ENCODE assay signal across 9 cellular contexts in the genomic region with DNA sequence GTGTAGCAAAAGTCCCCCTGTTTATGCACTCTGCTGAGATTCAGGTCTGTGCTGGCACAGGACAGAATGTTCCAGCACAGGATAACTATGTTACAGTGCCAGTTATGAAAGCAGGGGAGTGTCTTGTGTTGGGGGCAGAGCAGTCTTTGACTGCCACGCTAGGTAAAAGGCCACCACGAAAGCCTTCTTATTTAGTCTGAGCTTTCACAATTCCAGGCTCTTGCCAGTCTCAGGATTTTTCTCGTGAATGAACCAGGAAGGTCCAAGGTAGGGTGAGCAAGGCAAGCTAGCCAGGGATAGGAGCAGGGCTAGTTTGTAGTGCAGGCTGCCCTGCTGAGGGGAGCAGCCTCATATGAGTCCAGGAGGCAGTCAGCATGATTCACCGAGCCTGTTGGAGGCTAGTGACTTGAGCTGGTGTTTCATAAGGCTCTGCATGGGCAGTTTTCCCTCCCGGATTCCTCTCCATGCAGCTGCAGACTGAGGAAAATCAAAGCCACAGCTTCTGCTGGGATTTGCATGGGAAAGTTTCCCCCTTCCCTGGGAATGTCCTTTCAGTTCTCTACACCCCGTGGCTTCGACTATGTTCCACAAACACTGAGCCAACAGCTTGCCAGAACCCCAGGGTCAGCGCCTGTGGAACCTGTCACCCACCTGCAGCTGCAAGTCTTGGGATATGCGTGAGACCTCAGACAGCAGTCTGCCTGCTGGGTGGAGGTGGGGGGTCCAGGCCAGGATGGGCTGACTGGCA.
DNase-seq lines count a peak whose midpoint lies in the region; ATAC-seq, FAIRE-seq and TF ChIP-seq lines count a peak whose summit lies in the region.
"Had no signal": no experiment of that assay in that cellular context is flagged by ENCODE, and none has a peak within 500 bp of the region (broad histone marks: within the 10 kb centered on the region; RNA-seq: fewer than 3 reads in every experiment).

No MANE protein-coding gene starts in this region.

- H3K9me3 Mint-ChIP-seq in nephron = no peaks in the 10 kb centered on the region

- TF ChIP-seq EP300 in A549 (IDR thresholded peaks at IDR 0.05) = no peak

- no peak overlapping the region for H3K9ac ChIP-seq in fibroblast of lung (ENCODE audit: insufficient read depth, low read length)

- H3K4me3 Mint-ChIP-seq in nephron = no peak overlapping the region
- H3K4me3 Mint-ChIP-seq: B cell had no signal

- H3K27me3 ChIP-seq in Panc1 (ENCODE audit: control insufficient read depth, insufficient read depth, low read length) (no peaks in the 10 kb centered on the region), fibroblast of lung (ENCODE audit: control insufficient read depth, insufficient read depth, low read length) (no peaks in the 10 kb centered on the region)

- CTCF ChIA-PET in A549 (lab: Yijun Ruan, JAX) = interaction anchor here (0.9 to 2.2 kb wide), 5 partner anchors 10 to 211 kb away, joined by 3 to 7 read pairs (median 3); no protein-coding TSS in a partner anchor
- CTCF ChIA-PET in Panc1 (lab: Charles Lee) = no interaction called here

- H3K27ac Mint-ChIP-seq in nephron = peak overlapping the region in 2 of 3 experiments; percentile 39 to 48
- H3K27ac Mint-ChIP-seq: B cell had no signal

- no peaks in the 10 kb centered on the region for H3K36me3 ChIP-seq in Panc1 (ENCODE audit: control insufficient read depth, insufficient read depth, low read length)
- H3K36me3 ChIP-seq in fibroblast of lung (ENCODE audit: control insufficient read depth, insufficient read depth, low read length) = no peaks in the 10 kb centered on the region

- intact Hi-C loops in Panc1 (cut with micrococcal nuclease; ENCODE audit: unreplicated experiment) = no loop called here

- WGBS in A549 (ENCODE audit: missing lambda C conversion rate) = 40% methylated on average over 7 of the region's 9 CpGs

- DNase-seq in A549 (ENCODE audit: low read depth in 1 of 2, low spot score in 1 of 2) (peak in 1 of 2 experiments; percentile 17), Panc1 (ENCODE audit: low read depth, low spot score) (no peak), fibroblast of lung (ENCODE audit: low read depth in 2 of 2) (peak; percentile 92 to 95), NAMALWA (ENCODE audit: low spot score) (no peak), NCI-H2107 treated with DMSO at 0.1 percent for 48 hours (lab: John Stamatoyannopoulos, UW; ENCODE audit: unreplicated experiment) (no peak)

- peaks cover 31% of the 10 kb centered on the region for H3K4me1 Mint-ChIP-seq in nephron
- H3K4me1 Mint-ChIP-seq: B cell had no signal

- no peak overlapping the region for H2AFZ ChIP-seq in fibroblast of lung (ENCODE audit: low read length)

- H3K27me3 Mint-ChIP-seq in nephron (ENCODE audit: low read depth) = peaks cover 4% of the 10 kb centered on the region
- H3K27me3 Mint-ChIP-seq: B cell had no signal

- no peaks in the 10 kb centered on the region for H4K20me1 ChIP-seq in fibroblast of lung (ENCODE audit: control insufficient read depth, extremely low read depth, insufficient read depth, low read length)

- peak overlapping the region; percentile 72 to 79; a peak in 5 of 6 replicates for H3K27ac ChIP-seq in A549
- H3K27ac ChIP-seq in Panc1 (ENCODE audit: low read length) = no peak overlapping the region
- H3K27ac ChIP-seq in fibroblast of lung (ENCODE audit: insufficient read depth, low read length) = no peak overlapping the region

- no peak for TF ChIP-seq CTCF in A549 (IDR thresholded peaks at IDR 0.05)
- no peak for TF ChIP-seq CTCF in Panc1 (IDR thresholded peaks at IDR 0.05)
- no peak for TF ChIP-seq CTCF in fibroblast of lung (conservative IDR thresholded peaks at IDR 0.05 in 1 of 2, IDR thresholded peaks at IDR 0.05 in 1 of 2; ENCODE audit: low read depth in 1 of 2, low read length in 2 of 2)
- no peak for TF ChIP-seq CTCF in nephron (IDR thresholded peaks at IDR 0.05; ENCODE audit: unreplicated experiment in 3 of 3)

- in situ Hi-C loops in Panc1 (cut with HindIII; ENCODE audit: low pct_unique_long_range_greater_than_20kb, low sequenced_read_pairs) = no loop called here

- no peak for FAIRE-seq in A549 (lab: Jason Lieb, UNC)

- no TSS peak for BruUV-seq in Panc1 (replicated peaks; lab: Mats Ljungman, UMichigan)

- POLR2A ChIA-PET in A549 (lab: Yijun Ruan, JAX) = no interaction called here
- POLR2A ChIA-PET in Panc1 (lab: Charles Lee) = no interaction called here

- H3K4me2 ChIP-seq in A549 (peak overlapping the region; percentile 34; the same call in 2 of the 3 replicates), fibroblast of lung (ENCODE audit: extremely low read depth, insufficient read depth, low read length) (peak overlapping the region; percentile 20)

- H3K36me3 Mint-ChIP-seq in nephron (ENCODE audit: low read depth) = no peaks in the 10 kb centered on the region

- H3K79me2 ChIP-seq in fibroblast of lung (ENCODE audit: control insufficient read depth, insufficient read depth, low read length) = no peaks in the 10 kb centered on the region

- ATAC-seq in A549 (peak; percentile 87 to 89), Panc1 (peak; percentile 82), GM21390 (IDR thresholded peaks at IDR 0.05; ENCODE audit: unreplicated experiment) (no peak), HG03354 (IDR thresholded peaks at IDR 0.05; ENCODE audit: poor library complexity, severe bottlenecking, unreplicated experiment) (no peak)

- no peak for TF ChIP-seq RAD21 in A549 (conservative IDR thresholded peaks at IDR 0.05 in 1 of 2, IDR thresholded peaks at IDR 0.05 in 1 of 2)

- TF ChIP-seq POLR2A in A549 (IDR thresholded peaks at IDR 0.05; ENCODE audit: low read length) = no peak

- H3K4me3 ChIP-seq in A549 = no peak overlapping the region
- H3K4me3 ChIP-seq in Panc1 (ENCODE audit: low read depth in 2 of 2, low read length in 2 of 2) = no peak overlapping the region
- no peak overlapping the region for H3K4me3 ChIP-seq in fibroblast of lung (replicated peaks in 1 of 4; ENCODE audit: control extremely low read depth in 1 of 4, insufficient read depth in 1 of 4, low read depth in 3 of 4, low read length in 4 of 4)

- H3K9me3 ChIP-seq in A549 = no peaks in the 10 kb centered on the region
- no peaks in the 10 kb centered on the region for H3K9me3 ChIP-seq in Panc1 (ENCODE audit: control insufficient read depth, insufficient read depth, low read depth, low read length)
- no peaks in the 10 kb centered on the region for H3K9me3 ChIP-seq in fibroblast of lung (ENCODE audit: control insufficient read depth, insufficient read depth, low read depth, low read length)

- H3K4me1 ChIP-seq in A549 (peaks cover 22% of the 10 kb centered on the region), Panc1 (ENCODE audit: control insufficient read depth, insufficient read depth, low read length) (no peaks in the 10 kb centered on the region), fibroblast of lung (ENCODE audit: control insufficient read depth, extremely low read depth, insufficient read depth, low read length) (peaks cover 37% of the 10 kb centered on the region)

TF ChIP-seq in A549, 52 proteins besides CTCF, POLR2A, EP300 and RAD21:
- TF ChIP-seq KDM5A (IDR thresholded peaks at IDR 0.05) = no peak
- no peak for TF ChIP-seq HOXB13 (CRISPR knock-in tag; IDR thresholded peaks at IDR 0.05; ENCODE audit: low read depth)
- no peak for TF ChIP-seq ZSCAN20 (CRISPR knock-in tag; IDR thresholded peaks at IDR 0.05)
- no peak for TF ChIP-seq EHF (CRISPR knock-in tag; IDR thresholded peaks at IDR 0.05)
- TF ChIP-seq SREBF2 (IDR thresholded peaks at IDR 0.05) = no peak
- TF ChIP-seq JUN (IDR thresholded peaks at IDR 0.05) = no peak
- no peak for TF ChIP-seq POLR2AphosphoS2 (conservative IDR thresholded peaks at IDR 0.05; ENCODE audit: low read length)
- TF ChIP-seq NR3C1 (IDR thresholded peaks at IDR 0.05) = no peak
- TF ChIP-seq SMC3 (IDR thresholded peaks at IDR 0.05) = no peak
- TF ChIP-seq, protein P1, sequence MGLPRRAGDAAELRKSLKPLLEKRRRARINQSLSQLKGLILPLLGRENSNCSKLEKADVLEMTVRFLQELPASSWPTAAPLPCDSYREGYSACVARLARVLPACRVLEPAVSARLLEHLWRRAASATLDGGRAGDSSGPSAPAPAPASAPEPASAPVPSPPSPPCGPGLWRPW (IDR thresholded peaks at IDR 0.05) = no peak
- TF ChIP-seq, protein P2, sequence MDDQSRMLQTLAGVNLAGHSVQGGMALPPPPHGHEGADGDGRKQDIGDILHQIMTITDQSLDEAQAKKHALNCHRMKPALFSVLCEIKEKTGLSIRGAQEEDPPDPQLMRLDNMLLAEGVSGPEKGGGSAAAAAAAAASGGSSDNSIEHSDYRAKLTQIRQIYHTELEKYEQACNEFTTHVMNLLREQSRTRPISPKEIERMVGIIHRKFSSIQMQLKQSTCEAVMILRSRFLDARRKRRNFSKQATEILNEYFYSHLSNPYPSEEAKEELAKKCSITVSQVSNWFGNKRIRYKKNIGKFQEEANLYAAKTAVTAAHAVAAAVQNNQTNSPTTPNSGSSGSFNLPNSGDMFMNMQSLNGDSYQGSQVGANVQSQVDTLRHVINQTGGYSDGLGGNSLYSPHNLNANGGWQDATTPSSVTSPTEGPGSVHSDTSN (IDR thresholded peaks at IDR 0.05) = no peak
- no peak for TF ChIP-seq RNF2 (IDR thresholded peaks at IDR 0.05; ENCODE audit: borderline replicate concordance, low read depth)
- TF ChIP-seq NPAS2 (CRISPR knock-in tag; IDR thresholded peaks at IDR 0.05; ENCODE audit: borderline replicate concordance) = no peak
- no peak for TF ChIP-seq CEBPB (IDR thresholded peaks at IDR 0.05)
- TF ChIP-seq, protein P3, sequence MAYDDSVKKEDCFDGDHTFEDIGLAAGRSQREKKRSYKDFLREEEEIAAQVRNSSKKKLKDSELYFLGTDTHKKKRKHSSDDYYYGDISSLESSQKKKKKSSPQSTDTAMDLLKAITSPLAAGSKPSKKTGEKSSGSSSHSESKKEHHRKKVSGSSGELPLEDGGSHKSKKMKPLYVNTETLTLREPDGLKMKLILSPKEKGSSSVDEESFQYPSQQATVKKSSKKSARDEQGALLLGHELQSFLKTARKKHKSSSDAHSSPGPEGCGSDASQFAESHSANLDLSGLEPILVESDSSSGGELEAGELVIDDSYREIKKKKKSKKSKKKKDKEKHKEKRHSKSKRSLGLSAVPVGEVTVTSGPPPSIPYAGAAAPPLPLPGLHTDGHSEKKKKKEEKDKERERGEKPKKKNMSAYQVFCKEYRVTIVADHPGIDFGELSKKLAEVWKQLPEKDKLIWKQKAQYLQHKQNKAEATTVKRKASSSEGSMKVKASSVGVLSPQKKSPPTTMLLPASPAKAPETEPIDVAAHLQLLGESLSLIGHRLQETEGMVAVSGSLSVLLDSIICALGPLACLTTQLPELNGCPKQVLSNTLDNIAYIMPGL (CRISPR knock-in tag; IDR thresholded peaks at IDR 0.05; ENCODE audit: borderline replicate concordance) = no peak

Comparison
In these comparisons a context has a peak if more than half of its experiments do, and no peak if none do; other contexts are left out.
1. ATAC-seq: peak in A549 (2 of 2) and Panc1 (single experiment); none in GM21390 (single experiment) and HG03354 (single experiment).
2. DNase-seq: peak in fibroblast of lung (2 of 2); none in Panc1 (single experiment), NAMALWA (single experiment) and NCI-H2107 treated with DMSO at 0.1 percent for 48 hours (single experiment).
3. H3K27ac ChIP-seq: peak in A549 (2 of 2); none in Panc1 (single experiment) and fibroblast of lung (single experiment).